In the genomic region with DNA sequence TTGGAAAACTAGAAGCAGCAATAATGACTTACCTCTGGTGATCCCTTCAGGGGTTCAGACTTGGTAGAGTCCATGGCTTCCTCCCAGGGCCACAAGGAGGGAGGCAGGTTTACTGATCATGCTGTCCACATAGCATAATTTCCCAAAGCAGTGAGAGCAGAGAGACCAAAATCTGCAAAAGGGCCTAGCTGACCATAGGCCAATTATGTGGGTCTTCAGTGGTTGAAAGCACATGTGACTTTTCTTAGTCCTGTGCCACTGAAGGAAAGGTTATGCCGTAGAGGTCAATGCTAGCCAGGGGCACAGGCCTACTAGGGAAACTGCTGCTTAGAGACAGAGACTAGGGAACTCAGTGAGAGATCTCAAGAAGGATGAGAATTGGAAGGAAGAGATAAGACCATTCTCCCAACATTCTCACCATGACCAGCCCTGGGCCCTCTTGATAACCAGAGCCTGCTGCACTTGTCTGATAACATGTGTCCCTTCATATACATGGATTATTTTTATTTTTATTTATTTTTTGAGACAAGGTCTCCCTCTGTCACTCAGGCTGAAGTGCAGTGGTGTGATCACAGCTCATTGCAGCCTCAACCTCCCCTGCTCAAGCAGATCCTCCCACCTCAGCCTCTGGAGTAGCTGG, we compare ENCODE assay signal across 11 cellular contexts. TPM values are rescaled to one million over a fixed set of nuclear protein-coding genes. Genes with fewer than 3 reads are reported as not detected.
A peak's percentile ranks its signal among the peaks of the same experiment; 100 is the strongest.
DNase-seq lines count a peak whose midpoint lies in the region; ATAC-seq and TF ChIP-seq lines count a peak whose summit lies in the region.
"Had no signal": no experiment of that assay in that cellular context is flagged by ENCODE, and none has a peak within 500 bp of the region (broad histone marks: within the 10 kb centered on the region; RNA-seq: fewer than 3 reads in every experiment).

No MANE protein-coding gene starts in this region.

- intact Hi-C loops in lower leg skin (cut with DNase I; ENCODE audit: low total_unique reads): no loop called here

- H3K4me1 ChIP-seq in HUES48 (ENCODE audit: control insufficient read depth, insufficient read depth, low read length): peaks cover 4% of the 10 kb centered on the region

- DNase-seq in activated CD8-positive, alpha-beta T cell treated with anti-CD3 and anti-CD28 coated beads, Interleukin-2, amount 10 ng/mL, durations not matched to agents 7 days and 5 days: no peak
- DNase-seq in naive B cell: no peak
- DNase-seq in central memory CD4-positive, alpha-beta T cell: no peak
- no peak for DNase-seq in lower leg skin (ENCODE audit: low spot score in 2 of 2)
- DNase-seq: KBM-7; NCI-H524 treated with DMSO at 0.1 percent for 48 hours; stimulated activated CD4-positive, alpha-beta T cell treated with anti-CD3 and anti-CD28 coated beads, Interleukin-2, amount 100 ng/mL, for 48 hours had no signal

- H3K9me3 ChIP-seq in HUES48 (ENCODE audit: control insufficient read depth, insufficient read depth, low read length): no peaks in the 10 kb centered on the region

- POLR2A ChIA-PET in activated CD8-positive, alpha-beta T cell treated with anti-CD3 and anti-CD28 coated beads, Interleukin-2, amount 10 ng/mL, durations not matched to agents 7 days and 5 days (lab: Charles Lee): interaction anchor here (2.1 to 2.5 kb wide), 2 partner anchors 9 to 11 kb away, joined by 7 to 19 read pairs; no protein-coding TSS in a partner anchor

- no peak for TF ChIP-seq POLR2A in lower leg skin (IDR thresholded peaks at IDR 0.05)

- H3K4me3 Mint-ChIP-seq in activated CD8-positive, alpha-beta T cell treated with anti-CD3 and anti-CD28 coated beads, Interleukin-2, amount 10 ng/mL, durations not matched to agents 7 days and 5 days: peak overlapping the region; percentile 43
- peak overlapping the region in 7 of 8 donors; percentile 28 to 99 (median 55) for H3K4me3 Mint-ChIP-seq in naive B cell

- peaks cover 32% of the 10 kb centered on the region for H3K36me3 Mint-ChIP-seq in activated CD8-positive, alpha-beta T cell treated with anti-CD3 and anti-CD28 coated beads, Interleukin-2, amount 10 ng/mL, durations not matched to agents 7 days and 5 days (ENCODE audit: low read depth)
- H3K36me3 Mint-ChIP-seq in naive B cell: peaks cover 0 to 6% of the 10 kb centered on the region in 2 donors

- H3K27ac Mint-ChIP-seq in activated CD8-positive, alpha-beta T cell treated with anti-CD3 and anti-CD28 coated beads, Interleukin-2, amount 10 ng/mL, durations not matched to agents 7 days and 5 days: peak overlapping the region; percentile 88
- peak overlapping the region in 3 of 6 donors; percentile 72 to 95 (median 90) for H3K27ac Mint-ChIP-seq in naive B cell

- TF ChIP-seq CTCF in C4-2B (conservative IDR thresholded peaks at IDR 0.05) (no peak), lower leg skin (IDR thresholded peaks at IDR 0.05) (no peak)

- no peak overlapping the region for H3K4me3 ChIP-seq in HUES48 (ENCODE audit: low read depth, low read length)
- H3K4me3 ChIP-seq in lower leg skin (ENCODE audit: low read depth, poor library complexity, severe bottlenecking): no peak overlapping the region

- H3K27me3 ChIP-seq in HUES48 (ENCODE audit: control insufficient read depth, insufficient read depth, low read length): no peaks in the 10 kb centered on the region

- H3K9ac ChIP-seq in HUES48 (ENCODE audit: low read depth, low read length): no peak overlapping the region

- CTCF ChIA-PET in activated CD8-positive, alpha-beta T cell treated with anti-CD3 and anti-CD28 coated beads, Interleukin-2, amount 10 ng/mL, durations not matched to agents 7 days and 5 days (lab: Charles Lee): interaction anchor here (1.9 kb wide), 1 partner anchor 36 kb away, joined by 4 read pairs; no protein-coding TSS in a partner anchor

- no peaks in the 10 kb centered on the region for H3K9me3 Mint-ChIP-seq in activated CD8-positive, alpha-beta T cell treated with anti-CD3 and anti-CD28 coated beads, Interleukin-2, amount 10 ng/mL, durations not matched to agents 7 days and 5 days (ENCODE audit: insufficient read depth)
- no peaks in the 10 kb centered on the region for H3K9me3 Mint-ChIP-seq in naive B cell

- 87 to 96% methylated on average over 1 of the region's 1 CpG for WGBS in lower leg skin, 2 donors

- no peaks in the 10 kb centered on the region for H3K27me3 Mint-ChIP-seq in activated CD8-positive, alpha-beta T cell treated with anti-CD3 and anti-CD28 coated beads, Interleukin-2, amount 10 ng/mL, durations not matched to agents 7 days and 5 days (ENCODE audit: low read depth)
- no peaks in the 10 kb centered on the region for H3K27me3 Mint-ChIP-seq in naive B cell

- peaks cover 55% of the 10 kb centered on the region for H3K4me1 Mint-ChIP-seq in activated CD8-positive, alpha-beta T cell treated with anti-CD3 and anti-CD28 coated beads, Interleukin-2, amount 10 ng/mL, durations not matched to agents 7 days and 5 days (ENCODE audit: low read depth)
- peaks cover 51 to 62% (median 55%) of the 10 kb centered on the region in 3 donors for H3K4me1 Mint-ChIP-seq in naive B cell

- peak overlapping the region; percentile 83 for H3K27ac ChIP-seq in C4-2B
- H3K27ac ChIP-seq in HUES48 (ENCODE audit: low read depth, low read length): peak overlapping the region; percentile 20

- peaks cover 16% of the 10 kb centered on the region for H3K36me3 ChIP-seq in HUES48 (ENCODE audit: control insufficient read depth, insufficient read depth, low read length)

- no peak for ATAC-seq in activated CD8-positive, alpha-beta T cell treated with anti-CD3 and anti-CD28 coated beads, Interleukin-2, amount 10 ng/mL, durations not matched to agents 7 days and 5 days
- ATAC-seq in naive B cell (ENCODE audit: low read depth in 2 of 2): no peak
- ATAC-seq in HG03045 (IDR thresholded peaks at IDR 0.05; ENCODE audit: unreplicated experiment): no peak
- no peak for ATAC-seq in GM18502 (IDR thresholded peaks at IDR 0.05; ENCODE audit: poor library complexity, unreplicated experiment)

RNA-seq across cellular contexts. Expression of gene GTPBP2, which starts 2.0 kb away (rescaled TPM):
- 10 to 100 TPM; 94.3 to 99.4 TPM for total RNA-seq in activated CD8-positive, alpha-beta T cell treated with anti-CD3 and anti-CD28 coated beads, Interleukin-2, amount 10 ng/mL, durations not matched to agents 7 days and 5 days
- 10 to 100 TPM in 1 of 6 donors, 1 to 10 TPM in 5; 2.5 to 17.3 (median 3.8) TPM for polyA plus RNA-seq in naive B cell (ENCODE audit: low read depth in 6 of 6)
- 10 to 100 TPM; 31.1 to 39.9 (median 36.0) TPM for total RNA-seq in lower leg skin

RNA-seq across cellular contexts. Expression of gene MAD2L1BP, which starts 4.5 kb away (rescaled TPM):
- total RNA-seq in activated CD8-positive, alpha-beta T cell treated with anti-CD3 and anti-CD28 coated beads, Interleukin-2, amount 10 ng/mL, durations not matched to agents 7 days and 5 days: 10 to 100 TPM; 44.2 to 44.6 TPM
- 10 to 100 TPM; 21.3 to 31.4 (median 27.9) TPM for polyA plus RNA-seq in naive B cell (ENCODE audit: low read depth in 6 of 6)
- 10 to 100 TPM; 20.8 to 31.1 (median 27.7) TPM for total RNA-seq in lower leg skin

RNA-seq across cellular contexts. Expression of gene RSPH9, which starts 13.7 kb away (rescaled TPM):
- total RNA-seq in activated CD8-positive, alpha-beta T cell treated with anti-CD3 and anti-CD28 coated beads, Interleukin-2, amount 10 ng/mL, durations not matched to agents 7 days and 5 days: not detected
- 1 to 10 TPM in 4 of 6 donors, under 1 TPM in 1, not detected in 1; 0.96 to 1.9 (median 1.5) TPM for polyA plus RNA-seq in naive B cell (ENCODE audit: low read depth in 6 of 6)
- under 1 TPM in 2 of 4 donors, not detected in 2; 0.17 to 0.42 TPM for total RNA-seq in lower leg skin

RNA-seq across cellular contexts. Expression of gene POLH, which starts 55.1 kb away (rescaled TPM):
- total RNA-seq in activated CD8-positive, alpha-beta T cell treated with anti-CD3 and anti-CD28 coated beads, Interleukin-2, amount 10 ng/mL, durations not matched to agents 7 days and 5 days: 10 to 100 TPM; 73.1 to 75.2 TPM
- polyA plus RNA-seq in naive B cell (ENCODE audit: low read depth in 6 of 6): 10 to 100 TPM; 15.1 to 41.4 (median 19.1) TPM
- 10 to 100 TPM; 13.0 to 28.2 (median 15.7) TPM for total RNA-seq in lower leg skin

RNA-seq across cellular contexts. Expression of gene XPO5, which starts 55.3 kb away (rescaled TPM):
- total RNA-seq in activated CD8-positive, alpha-beta T cell treated with anti-CD3 and anti-CD28 coated beads, Interleukin-2, amount 10 ng/mL, durations not matched to agents 7 days and 5 days: 10 to 100 TPM; 57.6 to 62.1 TPM
- 10 to 100 TPM in 1 of 6 donors, 1 to 10 TPM in 5; 5.0 to 15.3 (median 7.7) TPM for polyA plus RNA-seq in naive B cell (ENCODE audit: low read depth in 6 of 6)
- 10 to 100 TPM; 24.0 to 30.4 (median 27.3) TPM for total RNA-seq in lower leg skin
